18 cellular contexts compared by ENCODE assay signal in the genomic region with DNA sequence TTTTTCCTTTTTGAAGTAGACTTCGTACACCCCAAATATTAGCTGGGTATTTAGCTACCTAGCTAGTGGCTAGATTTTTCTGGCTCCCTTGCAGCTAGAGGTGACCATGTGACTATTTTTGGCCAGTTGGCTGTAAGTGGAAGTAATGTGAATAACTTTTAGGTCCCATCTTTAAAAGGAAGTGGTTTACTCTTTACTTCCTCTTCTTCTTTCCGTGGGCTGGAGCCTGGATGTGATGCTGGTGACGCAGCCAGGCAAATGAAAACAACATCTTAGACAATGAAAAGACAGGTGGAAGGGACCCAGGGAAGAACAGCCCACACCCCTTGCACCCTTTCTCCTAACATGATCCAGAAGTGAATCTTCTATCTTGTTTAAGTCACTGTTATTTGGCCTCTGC.
"Had no signal": no experiment of that assay in that cellular context is flagged by ENCODE, and none has a peak within 500 bp of the region (broad histone marks: within the 10 kb centered on the region; RNA-seq: fewer than 3 reads in every experiment).

No MANE protein-coding gene starts in this region.

- H3K4me1 Mint-ChIP-seq: nephron progenitor cell had no signal

- DNase-seq: activated CD4-positive, alpha-beta memory T cell treated with anti-CD3 and anti-CD28 coated beads for 36 hours; activated gamma-delta T cell treated with Interleukin-2 at 50 U/mL for 16 hours; activated T-cell treated with anti-CD3 and anti-CD28 coated beads for 4 hours; amniotic stem cell; effector CD4-positive, alpha-beta T cell; gastrocnemius medialis; heart left ventricle; left lung; midbrain; nephron progenitor cell; nucleus accumbens; posterior cingulate gyrus; retina; stimulated activated naive CD4-positive, alpha-beta T cell treated with Interleukin-2 at 50 U/mL for 16 hours; thyroid gland had no signal

- ATAC-seq: esophagus mucosa, gastrocnemius medialis, heart left ventricle, left lung had no signal

- H3K36me3 Mint-ChIP-seq: activated CD4-positive, alpha-beta memory T cell treated with anti-CD3 and anti-CD28 coated beads for 36 hours had no signal

- H3K4me3 ChIP-seq: gastrocnemius medialis, heart left ventricle, left lung, thyroid gland had no signal

- H3K9me3 Mint-ChIP-seq: nephron progenitor cell had no signal

- H3K27ac ChIP-seq: gastrocnemius medialis, heart left ventricle, left lung, thyroid gland had no signal

- H3K27me3 ChIP-seq: gastrocnemius medialis, heart left ventricle, left lung, thyroid gland had no signal

- H3K4me1 ChIP-seq: gastrocnemius medialis, heart left ventricle, left lung, thyroid gland had no signal

- H3K9me3 ChIP-seq: gastrocnemius medialis, thyroid gland had no signal

- H3K36me3 ChIP-seq: gastrocnemius medialis, heart left ventricle, left lung, thyroid gland had no signal

- H3K4me3 Mint-ChIP-seq: activated CD4-positive, alpha-beta memory T cell treated with anti-CD3 and anti-CD28 coated beads for 36 hours; activated naive CD8-positive, alpha-beta T cell; activated T-helper 1 cell treated with anti-CD3 and anti-CD28 coated beads, Interleukin-12 subunit alpha, Interleukin-12 subunit beta, Interleukin-2, Interleukin-4 antibody, amounts not matched to agents 30 ng/mL and 10 ng/mL and 1 ng/mL, durations not matched to agents 14 hours and 24 hours and 36 hours; nephron progenitor cell had no signal

- H3K27ac Mint-ChIP-seq: activated CD4-positive, alpha-beta memory T cell treated with anti-CD3 and anti-CD28 coated beads for 36 hours; activated naive CD8-positive, alpha-beta T cell; activated T-helper 1 cell treated with anti-CD3 and anti-CD28 coated beads, Interleukin-12 subunit alpha, Interleukin-12 subunit beta, Interleukin-2, Interleukin-4 antibody, amounts not matched to agents 30 ng/mL and 10 ng/mL and 1 ng/mL, durations not matched to agents 14 hours and 24 hours and 36 hours; nephron progenitor cell had no signal
